In the genomic region with DNA sequence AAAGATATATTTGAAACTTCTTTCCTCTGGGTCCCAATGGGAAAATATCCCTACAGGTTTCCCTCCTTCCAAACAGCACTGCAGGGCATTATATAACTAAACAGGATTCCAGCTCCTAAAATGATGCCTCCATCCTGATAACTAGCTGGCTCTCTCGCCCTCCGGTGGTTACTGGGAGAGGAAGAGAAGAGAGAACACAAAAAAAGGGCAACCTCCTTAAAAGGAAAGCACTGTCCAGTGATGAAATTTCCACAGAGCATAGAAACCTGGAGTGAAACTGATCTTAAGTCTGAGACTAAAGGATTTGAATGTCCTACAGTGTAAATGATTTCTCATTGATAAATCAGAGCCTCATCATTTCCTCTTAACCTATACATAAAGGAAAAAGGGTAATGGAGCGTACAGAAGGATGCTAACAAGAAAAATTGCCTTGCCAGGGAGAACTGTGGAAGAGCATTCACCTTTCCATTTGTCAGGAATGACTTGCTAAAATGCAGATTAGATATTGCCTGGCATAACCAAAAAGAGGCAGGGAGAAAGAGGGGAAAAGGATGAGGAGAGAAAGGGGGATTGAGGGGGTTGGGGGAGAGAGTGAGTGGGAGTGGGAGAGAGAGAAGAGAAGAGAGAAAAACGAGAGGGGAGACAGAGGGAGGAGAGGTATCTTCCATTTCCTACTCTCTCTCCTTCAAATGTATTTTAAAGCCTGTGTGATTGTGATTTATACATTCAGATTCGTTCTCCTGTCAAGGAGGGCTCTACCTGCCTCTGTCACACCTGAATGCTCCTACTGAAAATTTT, we compare ENCODE assay signal across 8 cellular contexts.
A peak's percentile ranks its signal among the peaks of the same experiment; 100 is the strongest.
DNase-seq lines count a peak whose midpoint lies in the region; ATAC-seq and TF ChIP-seq lines count a peak whose summit lies in the region.

No MANE protein-coding gene starts in this region.

- peak; percentile 10 for ATAC-seq in left lung
- no peak for ATAC-seq in GM21381 (IDR thresholded peaks at IDR 0.05; ENCODE audit: unreplicated experiment)

- peaks cover 75% of the 10 kb centered on the region for H3K4me1 Mint-ChIP-seq in type B pancreatic cell (ENCODE audit: unreplicated experiment)

- H3K4me3 Mint-ChIP-seq in type B pancreatic cell, result peak overlapping the region; percentile 96

- DNase-seq in NCI-H2029 treated with DMSO at 0.1 percent for 48 hours (lab: John Stamatoyannopoulos, UW), result peak; percentile 23
- no peak for DNase-seq in NCI-H2029 (lab: John Stamatoyannopoulos, UW)
- DNase-seq in NCI-H446 (lab: John Stamatoyannopoulos, UW), result peak; percentile 31 to 40
- DNase-seq in cardiac fibroblast (ENCODE audit: low read depth in 2 of 2), result peak; percentile 79 to 84
- peak in 1 of 2 donors; percentile 36 for DNase-seq in left lung
- DNase-seq in type B pancreatic cell (ENCODE audit: extremely low spot score, unreplicated experiment), result no peak
- no peak for DNase-seq in activated gamma-delta T cell (lab: John Stamatoyannopoulos, UW)

- H3K9me3 Mint-ChIP-seq in type B pancreatic cell, result no peaks in the 10 kb centered on the region

- H3K4me3 ChIP-seq in cardiac fibroblast (replicated peaks in 1 of 2; ENCODE audit: low read depth in 2 of 2, low read length in 2 of 2), result peak overlapping the region; percentile 53 to 64
- H3K4me3 ChIP-seq in left lung, result peak overlapping the region; percentile 43 to 47

- peak overlapping the region; percentile 64 to 85 for H3K27ac ChIP-seq in left lung

- H3K9me3 ChIP-seq in left lung, result no peaks in the 10 kb centered on the region

- no peaks in the 10 kb centered on the region for H3K27me3 ChIP-seq in left lung

- no peaks in the 10 kb centered on the region for H3K36me3 ChIP-seq in left lung

- no peaks in the 10 kb centered on the region for H3K27me3 Mint-ChIP-seq in type B pancreatic cell

- H3K36me3 Mint-ChIP-seq in type B pancreatic cell, result no peaks in the 10 kb centered on the region

- intact Hi-C loops in left lung (cut with DNase I), result loop anchor here in 1 of 2 donors (5.0 kb wide), 1 partner anchor 212 kb away; no protein-coding TSS in a partner anchor

- TF ChIP-seq CTCF in cardiac fibroblast (IDR thresholded peaks at IDR 0.05; ENCODE audit: low read depth, low read length) (peak; percentile 57), left lung (IDR thresholded peaks at IDR 0.05) (peak in 1 of 2 donors; percentile 30), type B pancreatic cell (conservative IDR thresholded peaks at IDR 0.05) (peak; percentile 50)

- peaks cover 31 to 52% of the 10 kb centered on the region in 2 donors for H3K4me1 ChIP-seq in left lung

- H3K27ac Mint-ChIP-seq in type B pancreatic cell, result peak overlapping the region; percentile 93

Comparison
In these comparisons a context has a peak if more than half of its experiments do, and no peak if none do; other contexts are left out.
1. DNase-seq: peak in NCI-H2029 treated with DMSO at 0.1 percent for 48 hours (single experiment), NCI-H446 (2 of 2) and cardiac fibroblast (2 of 2); none in NCI-H2029 (single experiment), type B pancreatic cell (single experiment) and activated gamma-delta T cell (single experiment).